8 cellular contexts compared by ENCODE assay signal in genomic region chr4:7805533-7806079, GRCh38.
A peak's percentile ranks its signal among the peaks of the same experiment; 100 is the strongest.
DNase-seq lines count a peak whose midpoint lies in the region; ATAC-seq and TF ChIP-seq lines count a peak whose summit lies in the region.

No MANE protein-coding gene starts in this region.

- DNase-seq in ELR (ENCODE audit: low read depth) (peak; percentile 73), SJCRH30 (peak; percentile 61 to 71), foreskin keratinocyte (peak; percentile 32 to 59), prostate gland (ENCODE audit: low spot score) (peak; percentile 95), CD14-positive monocyte (ENCODE audit: low spot score) (no peak), middle frontal gyrus (ENCODE audit: extremely low spot score, low spot score) (no peak)
- no peak for DNase-seq in stimulated activated CD4-positive, alpha-beta T cell treated with anti-CD3 and anti-CD28 coated beads, Interleukin-1b, Interleukin-23, amount 100 ng/mL, for 48 hours
- DNase-seq in activated CD4-positive, alpha-beta T cell treated with anti-CD3 and anti-CD28 coated beads for 4 hours = no peak

- H3K27ac Mint-ChIP-seq in CD14-positive monocyte = no peak overlapping the region

- H3K9me3 Mint-ChIP-seq in CD14-positive monocyte = no peaks in the 10 kb centered on the region

- WGBS in prostate gland = 47% methylated on average over 11 of the region's 11 CpGs

- H3K4me3 ChIP-seq in SJCRH30 = no peak overlapping the region
- no peak overlapping the region for H3K4me3 ChIP-seq in prostate gland

- H3K27ac ChIP-seq in SJCRH30 (peak overlapping the region; percentile 84), foreskin keratinocyte (no peak overlapping the region), prostate gland (peak overlapping the region; percentile 57 to 61)

- ATAC-seq in foreskin keratinocyte = no peak

- H3K27me3 Mint-ChIP-seq in CD14-positive monocyte (ENCODE audit: low read depth in 3 of 3) = peaks cover 3 to 9% (median 4%) of the 10 kb centered on the region in 3 donors

- intact Hi-C loops in prostate gland (cut with DNase I) (loop anchor here (2.0 kb wide), 2 partner anchors 37 to 67 kb away; no protein-coding TSS in a partner anchor), CD14-positive monocyte (cut with micrococcal nuclease) (no loop called here)

- no peak overlapping the region for H3K4me3 Mint-ChIP-seq in CD14-positive monocyte

- H3K4me1 ChIP-seq in SJCRH30 = peaks cover 42% of the 10 kb centered on the region
- H3K4me1 ChIP-seq in foreskin keratinocyte = no peaks in the 10 kb centered on the region
- peaks cover 13% of the 10 kb centered on the region for H3K4me1 ChIP-seq in prostate gland (replicated peaks)

- peaks cover 0 to 9% of the 10 kb centered on the region in 2 donors for H3K36me3 Mint-ChIP-seq in CD14-positive monocyte

- no peaks in the 10 kb centered on the region for H3K27me3 ChIP-seq in SJCRH30
- H3K27me3 ChIP-seq in foreskin keratinocyte = no peaks in the 10 kb centered on the region
- H3K27me3 ChIP-seq in prostate gland (replicated peaks; ENCODE audit: insufficient read depth) = no peaks in the 10 kb centered on the region

- TF ChIP-seq CTCF in foreskin keratinocyte (conservative IDR thresholded peaks at IDR 0.05) (no peak), prostate gland (IDR thresholded peaks at IDR 0.05) (no peak), CD14-positive monocyte (IDR thresholded peaks at IDR 0.05) (no peak)

- TF ChIP-seq POLR2A in prostate gland (IDR thresholded peaks at IDR 0.05) = no peak

- peaks cover 8% of the 10 kb centered on the region for H3K4me1 Mint-ChIP-seq in CD14-positive monocyte

- H3K9me3 ChIP-seq in SJCRH30 (replicated peaks) = no peaks in the 10 kb centered on the region
- H3K9me3 ChIP-seq in prostate gland = no peaks in the 10 kb centered on the region

- H3K36me3 ChIP-seq in SJCRH30 (peaks cover 2% of the 10 kb centered on the region; the same call in 1 of the 2 replicates), prostate gland (no peaks in the 10 kb centered on the region)

Comparison
In these comparisons a context has a peak if more than half of its experiments do, and no peak if none do; other contexts are left out.
1. DNase-seq: peak in ELR (single experiment), SJCRH30 (2 of 2), foreskin keratinocyte (2 of 2) and prostate gland (single experiment); none in CD14-positive monocyte (single experiment), middle frontal gyrus (single experiment), stimulated activated CD4-positive, alpha-beta T cell treated with anti-CD3 and anti-CD28 coated beads, Interleukin-1b, Interleukin-23, amount 100 ng/mL, for 48 hours (single experiment) and activated CD4-positive, alpha-beta T cell treated with anti-CD3 and anti-CD28 coated beads for 4 hours (0 of 2).